Comparison of ENCODE assay signal across 8 cellular contexts in genomic region chr2:71226965-71227560, GRCh38. TPM values are rescaled to one million over a fixed set of nuclear protein-coding genes. Genes with fewer than 3 reads are reported as not detected.
DNase-seq lines count a peak whose midpoint lies in the region; ATAC-seq and TF ChIP-seq lines count a peak whose summit lies in the region.

PAIP2B (minus strand) TSS chr2:71227103; CDS start chr2:71202589, 24,514 bp downstream.

- H3K9me3 ChIP-seq in Peyer's patch (no peaks in the 10 kb centered on the region), esophagus squamous epithelium (no peaks in the 10 kb centered on the region), muscle layer of duodenum (ENCODE audit: control insufficient read depth in 1 of 2, low read length in 2 of 2) (no peaks in the 10 kb centered on the region)

- H3K4me1 ChIP-seq in Peyer's patch: peaks cover 0 to 15% (median 3%) of the 10 kb centered on the region in 4 donors
- peaks cover 0 to 30% (median 13%) of the 10 kb centered on the region in 3 donors for H3K4me1 ChIP-seq in esophagus squamous epithelium
- H3K4me1 ChIP-seq in muscle layer of duodenum (ENCODE audit: control insufficient read depth in 1 of 2, insufficient read depth in 2 of 2, low read length in 2 of 2): no peaks in the 10 kb centered on the region

- intact Hi-C loops in esophagus squamous epithelium (cut with DNase I): no loop called here

- TF ChIP-seq POLR2A in Peyer's patch (IDR thresholded peaks at IDR 0.05): peak; percentile 57 to 72
- TF ChIP-seq POLR2A in esophagus squamous epithelium (IDR thresholded peaks at IDR 0.05): peak in 3 of 4 donors; percentile 80 to 90 (median 82)

- 0 to 1% methylated on average over 23 to 29 of the region's 30 CpGs for WGBS in esophagus squamous epithelium, 2 donors

- H3K27ac ChIP-seq in Peyer's patch (peak within 1 kb of the TSS; percentile 75 to 88 (median 86)), esophagus squamous epithelium (peak within 1 kb of the TSS; percentile 86 to 97 (median 90)), muscle layer of duodenum (ENCODE audit: low read length) (peak within 1 kb of the TSS; percentile 8)

- H3K4me3 ChIP-seq in Peyer's patch: peak within 1 kb of the TSS; percentile 69 to 80 (median 75)
- peak within 1 kb of the TSS; percentile 72 to 99 (median 92) for H3K4me3 ChIP-seq in esophagus squamous epithelium
- H3K4me3 ChIP-seq in muscle layer of duodenum (ENCODE audit: low read depth in 1 of 2, low read length in 2 of 2): peak within 1 kb of the TSS; percentile 81 to 83

- DNase-seq in DMS153 (lab: John Stamatoyannopoulos, UW): peak; percentile 100
- DNase-seq in Peyer's patch: peak; percentile 98 to 100 (median 99)
- DNase-seq in activated T-helper 1 cell treated with Interleukin-2 at 50 U/mL for 16 hours (ENCODE audit: low read depth): peak; percentile 95
- DNase-seq in esophagus squamous epithelium (lab: John Stamatoyannopoulos, UW): peak; percentile 94
- DNase-seq in stimulated activated CD8-positive, alpha-beta memory T cell treated with anti-CD3 and anti-CD28 coated beads, Interleukin-7, amount 100 ng/mL, for 24 hours (ENCODE audit: low read depth): peak; percentile 94

- no peak for TF ChIP-seq RAD21 in Ishikawa (IDR thresholded peaks at IDR 0.05; ENCODE audit: low read depth)

- H3K27me3 ChIP-seq in Peyer's patch (no peaks in the 10 kb centered on the region), esophagus squamous epithelium (peaks cover 0 to 9% (median 0%) of the 10 kb centered on the region in 4 donors), muscle layer of duodenum (ENCODE audit: low read depth, low read length) (no peaks in the 10 kb centered on the region)

- TF ChIP-seq EP300 in Ishikawa (IDR thresholded peaks at IDR 0.05; ENCODE audit: borderline replicate concordance): no peak

- no peak for TF ChIP-seq CTCF in Peyer's patch (IDR thresholded peaks at IDR 0.05)
- peak in 2 of 6 experiments; percentile 1 to 4 for TF ChIP-seq CTCF in esophagus squamous epithelium (IDR thresholded peaks at IDR 0.05)

- ATAC-seq in GM21619 (IDR thresholded peaks at IDR 0.05; ENCODE audit: unreplicated experiment): peak; percentile 95

- no peaks in the 10 kb centered on the region for H3K36me3 ChIP-seq in Peyer's patch
- peaks cover 0 to 6% (median 0%) of the 10 kb centered on the region in 3 donors for H3K36me3 ChIP-seq in esophagus squamous epithelium
- H3K36me3 ChIP-seq in muscle layer of duodenum (ENCODE audit: control insufficient read depth in 1 of 2, insufficient read depth in 2 of 2, low read length in 2 of 2): no peaks in the 10 kb centered on the region

TF ChIP-seq in Ishikawa, 13 proteins besides CTCF, POLR2A, EP300 and RAD21:
- TF ChIP-seq TEAD4 (IDR thresholded peaks at IDR 0.05): no peak
- no peak for TF ChIP-seq YY1 (IDR thresholded peaks at IDR 0.05; ENCODE audit: low read depth)
- TF ChIP-seq MAX (IDR thresholded peaks at IDR 0.05): peak; percentile 50
- no peak for TF ChIP-seq ZBTB7A (IDR thresholded peaks at IDR 0.05; ENCODE audit: low read depth)
- TF ChIP-seq EGR1 (IDR thresholded peaks at IDR 0.05): peak; percentile 9; the same call in 1 of the 2 replicates
- no peak for TF ChIP-seq TCF12 (IDR thresholded peaks at IDR 0.05; ENCODE audit: low read depth)
- peak; percentile 72; the same call in 1 of the 2 replicates for TF ChIP-seq TAF1 (IDR thresholded peaks at IDR 0.05; ENCODE audit: low read depth)
- TF ChIP-seq REST (IDR thresholded peaks at IDR 0.05; ENCODE audit: low read depth): no peak
- peak; percentile 90 for TF ChIP-seq NFIC (IDR thresholded peaks at IDR 0.05)
- TF ChIP-seq CREB1 (IDR thresholded peaks at IDR 0.05; ENCODE audit: low read depth): peak; percentile 46; the same call in 1 of the 2 replicates
- TF ChIP-seq USF1 (IDR thresholded peaks at IDR 0.05): no peak
- no peak for TF ChIP-seq CEBPB (IDR thresholded peaks at IDR 0.05)
- 0 out of 2 replicates have a peak, but pooled peaks have one; percentile 39 for TF ChIP-seq FOXM1 (IDR thresholded peaks at IDR 0.05; ENCODE audit: borderline replicate concordance, low read depth)

RNA-seq across cellular contexts. Expression of gene PAIP2B, which starts in this region (rescaled TPM):
- total RNA-seq in Peyer's patch: 10 to 100 TPM in 1 of 4 donors, 1 to 10 TPM in 3; 1.9 to 10.7 (median 2.2) TPM
- 10 to 100 TPM in 2 of 4 donors, 1 to 10 TPM in 2; 6.5 to 13.9 (median 9.9) TPM for total RNA-seq in esophagus squamous epithelium

Comparison
In these comparisons a context has a peak if more than half of its experiments do, and no peak if none do; other contexts are left out.
1. Peak in every context shown above with its lines: DNase-seq, ATAC-seq, H3K4me3 ChIP-seq and H3K27ac ChIP-seq.
2. H3K27ac ChIP-seq: peak in every context shown above with its lines; median percentile 90 in esophagus squamous epithelium; 86 in Peyer's patch; 8 in muscle layer of duodenum.